In the genomic region with DNA sequence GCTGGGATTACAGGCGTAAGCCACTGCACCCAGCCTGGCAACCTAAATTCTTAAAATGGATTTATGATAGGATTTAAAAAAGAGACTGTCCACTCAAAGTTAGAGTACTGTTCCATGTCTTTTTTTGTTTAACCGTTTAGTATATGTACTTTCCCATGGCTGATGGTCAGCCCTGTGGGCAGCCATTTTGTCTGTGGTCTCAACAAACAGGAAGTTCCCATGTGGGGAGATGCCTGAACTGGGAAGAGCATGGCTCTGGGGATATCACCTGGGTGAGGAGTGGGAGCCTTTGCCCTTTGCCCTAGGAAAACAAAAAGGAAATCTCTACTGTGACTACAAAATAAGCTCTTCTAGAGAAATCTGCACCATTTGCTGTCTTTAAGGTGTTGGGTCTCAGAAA, we compare ENCODE assay signal across 30 cellular contexts.
"Had no signal": no experiment of that assay in that cellular context is flagged by ENCODE, and none has a peak within 500 bp of the region (broad histone marks: within the 10 kb centered on the region; RNA-seq: fewer than 3 reads in every experiment).

No MANE protein-coding gene starts in this region.

- H2AFZ ChIP-seq: hepatocyte had no signal

- H3K36me3 Mint-ChIP-seq: naive thymus-derived CD4-positive, alpha-beta T cell; stimulated activated naive B cell treated with anti-CD40 and anti-IgM and Interleukin-4, amounts not matched to agents 10 μg/mL and 1 μg/mL and 100 μg/mL, for 72 hours had no signal

- ATAC-seq: esophagus mucosa; gastrocnemius medialis; left cardiac atrium; left lung; naive thymus-derived CD4-positive, alpha-beta T cell; psoas muscle; right cardiac atrium; stimulated activated naive B cell treated with anti-CD40 and anti-IgM and Interleukin-4, amounts not matched to agents 10 μg/mL and 1 μg/mL and 100 μg/mL, for 72 hours; upper lobe of right lung had no signal

- H3K9me3 ChIP-seq: colonic mucosa, gastrocnemius medialis, heart left ventricle, left lung, ovary, psoas muscle, spleen, thoracic aorta, upper lobe of right lung, uterus had no signal

- H3K27me3 ChIP-seq: colonic mucosa, gastrocnemius medialis, heart left ventricle, hepatocyte, left lung, ovary, spleen, tibial nerve, upper lobe of right lung, uterus had no signal

- H3K79me2 ChIP-seq: hepatocyte had no signal

- H3K27ac Mint-ChIP-seq: endodermal cell; stimulated activated naive B cell treated with anti-CD40 and anti-IgM and Interleukin-4, amounts not matched to agents 10 μg/mL and 1 μg/mL and 100 μg/mL, for 72 hours; stimulated activated naive CD8-positive, alpha-beta T cell treated with anti-CD3 and anti-CD28 coated beads, Interleukin-15, Interleukin-2, amounts not matched to agents 100 ng/mL and 50 ng/mL, for 24 hours had no signal

- H3K36me3 ChIP-seq: colonic mucosa, gastrocnemius medialis, heart left ventricle, left lung, ovary, spleen, thoracic aorta, tibial nerve, upper lobe of right lung, uterus had no signal

- H3K4me3 Mint-ChIP-seq: dendritic cell treated with granulocyte-macrophage colony-stimulating factor and Interleukin-4, amounts not matched to agents 40 ng/mL and 50 ng/mL, for 4 days; endodermal cell; naive thymus-derived CD4-positive, alpha-beta T cell; nephron progenitor cell; stimulated activated naive B cell treated with anti-CD40 and anti-IgM and Interleukin-4, amounts not matched to agents 10 μg/mL and 1 μg/mL and 100 μg/mL, for 72 hours; stimulated activated naive CD8-positive, alpha-beta T cell treated with anti-CD3 and anti-CD28 coated beads, Interleukin-15, Interleukin-2, amounts not matched to agents 100 ng/mL and 50 ng/mL, for 24 hours had no signal

- H3K4me1 ChIP-seq: colonic mucosa, gastrocnemius medialis, left lung, psoas muscle, spleen, tibial nerve, upper lobe of right lung, uterus had no signal

- DNase-seq: colonic mucosa; effector CD8-positive, alpha-beta T cell; endodermal cell; foreskin fibroblast; gastrocnemius medialis; heart left ventricle; left cardiac atrium; left lung; mesenchymal stem cell; midbrain; naive thymus-derived CD4-positive, alpha-beta T cell; nephron progenitor cell; occipital lobe; ovary; posterior cingulate gyrus; psoas muscle; right cardiac atrium; spleen; stimulated activated CD4-positive, alpha-beta T cell treated with anti-CD3 and anti-CD28 coated beads, Interleukin-2, amount 100 ng/mL, for 48 hours; stimulated activated naive B cell treated with anti-CD40 and anti-IgM and Interleukin-4, amounts not matched to agents 10 μg/mL and 1 μg/mL and 100 μg/mL, for 72 hours; upper lobe of right lung; uterus had no signal

- H3K4me1 Mint-ChIP-seq: endodermal cell; nephron progenitor cell; stimulated activated naive B cell treated with anti-CD40 and anti-IgM and Interleukin-4, amounts not matched to agents 10 μg/mL and 1 μg/mL and 100 μg/mL, for 72 hours had no signal

- H3K4me3 ChIP-seq: colonic mucosa, gastrocnemius medialis, heart left ventricle, hepatocyte, left lung, ovary, psoas muscle, skin epidermis, spleen, thoracic aorta, tibial nerve, upper lobe of right lung, uterus had no signal

- H3K27ac ChIP-seq: colonic mucosa, epithelial cell of prostate, gastrocnemius medialis, heart left ventricle, hepatocyte, left lung, ovary, psoas muscle, skin epidermis, spleen, thoracic aorta, tibial nerve, upper lobe of right lung, uterus had no signal

- H3K4me2 ChIP-seq: hepatocyte had no signal

- H3K27me3 Mint-ChIP-seq: naive thymus-derived CD4-positive, alpha-beta T cell; stimulated activated naive CD8-positive, alpha-beta T cell treated with anti-CD3 and anti-CD28 coated beads, Interleukin-15, Interleukin-2, amounts not matched to agents 100 ng/mL and 50 ng/mL, for 24 hours had no signal

- H3K9me3 Mint-ChIP-seq: dendritic cell treated with granulocyte-macrophage colony-stimulating factor and Interleukin-4, amounts not matched to agents 40 ng/mL and 50 ng/mL, for 4 days; stimulated activated naive B cell treated with anti-CD40 and anti-IgM and Interleukin-4, amounts not matched to agents 10 μg/mL and 1 μg/mL and 100 μg/mL, for 72 hours; stimulated activated naive CD8-positive, alpha-beta T cell treated with anti-CD3 and anti-CD28 coated beads, Interleukin-15, Interleukin-2, amounts not matched to agents 100 ng/mL and 50 ng/mL, for 24 hours had no signal
